In the genomic region with DNA sequence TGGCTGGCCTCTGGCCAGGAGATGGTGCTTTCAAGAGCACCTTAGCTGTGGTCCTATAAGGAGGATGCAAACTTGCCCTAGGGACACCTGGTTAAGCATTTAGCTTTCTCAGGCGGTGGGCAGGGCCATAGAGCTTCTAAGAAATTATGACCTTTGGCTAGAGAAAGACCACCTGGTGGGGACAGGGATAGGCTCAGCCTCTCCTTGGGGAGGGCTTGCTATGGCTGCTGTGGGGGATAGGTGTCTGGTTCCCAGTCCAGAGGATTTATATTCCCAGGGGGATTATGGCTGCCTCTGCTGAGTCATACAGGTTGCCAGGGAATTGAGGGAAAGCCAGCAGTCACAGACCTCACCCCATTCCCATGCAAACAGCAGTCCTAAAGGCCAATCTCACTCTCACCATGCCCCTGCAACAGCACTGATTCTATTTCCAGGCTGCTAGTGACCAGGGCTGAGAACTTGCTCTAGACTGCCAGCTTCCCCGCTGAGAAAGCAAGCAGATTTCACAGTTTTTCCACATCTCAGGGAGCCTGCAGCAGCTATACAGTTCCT, we compare ENCODE assay signal across 28 cellular contexts.
DNase-seq lines count a peak whose midpoint lies in the region; ATAC-seq and TF ChIP-seq lines count a peak whose summit lies in the region.
"Had no signal": no experiment of that assay in that cellular context is flagged by ENCODE, and none has a peak within 500 bp of the region (broad histone marks: within the 10 kb centered on the region; RNA-seq: fewer than 3 reads in every experiment).

No MANE protein-coding gene starts in this region.

- H3K4me3 ChIP-seq in endodermal cell (ENCODE audit: low read length): no peak overlapping the region
- H3K4me3 ChIP-seq in gastrocnemius medialis: no peak overlapping the region
- H3K4me3 ChIP-seq: gastroesophageal sphincter, GM23248, left ventricle myocardium inferior, ovary, smooth muscle cell had no signal

- no peak for TF ChIP-seq POLR2A in gastrocnemius medialis (IDR thresholded peaks at IDR 0.05)

- no peak for TF ChIP-seq CTCF in endodermal cell (conservative IDR thresholded peaks at IDR 0.05)
- TF ChIP-seq CTCF in gastrocnemius medialis (IDR thresholded peaks at IDR 0.05 in 4 of 5, conservative IDR thresholded peaks at IDR 0.05 in 1 of 5): no peak

- 67 to 90% methylated on average over 2 of the region's 2 CpGs for WGBS in endodermal cell (ENCODE audit: insufficient coverage in 1 of 2, insufficient read length in 1 of 2), 2 experiments

- no peak for ATAC-seq in activated naive CD8-positive, alpha-beta T cell treated with anti-CD3 and anti-CD28 coated beads, Interleukin-2, amount 50 U/mL, for 24 hours
- ATAC-seq in gastrocnemius medialis: no peak
- ATAC-seq: gastroesophageal sphincter, natural killer cell had no signal

- H3K27me3 Mint-ChIP-seq in endodermal cell (ENCODE audit: insufficient read depth): peaks cover 14% of the 10 kb centered on the region
- H3K27me3 Mint-ChIP-seq in activated naive CD8-positive, alpha-beta T cell treated with anti-CD3 and anti-CD28 coated beads, Interleukin-2, amount 50 U/mL, for 24 hours: no peaks in the 10 kb centered on the region
- H3K27me3 Mint-ChIP-seq: activated naive CD8-positive, alpha-beta T cell treated with anti-CD3 and anti-CD28 coated beads for 36 hours; CD4-positive, alpha-beta memory T cell; IgD-negative memory B cell had no signal

- H3K36me3 Mint-ChIP-seq in endodermal cell (ENCODE audit: low read depth): no peaks in the 10 kb centered on the region
- no peaks in the 10 kb centered on the region for H3K36me3 Mint-ChIP-seq in activated naive CD8-positive, alpha-beta T cell treated with anti-CD3 and anti-CD28 coated beads, Interleukin-2, amount 50 U/mL, for 24 hours (ENCODE audit: low read depth)
- H3K36me3 Mint-ChIP-seq: activated naive CD8-positive, alpha-beta T cell treated with anti-CD3 and anti-CD28 coated beads for 36 hours; CD4-positive, alpha-beta memory T cell; IgD-negative memory B cell; natural killer cell had no signal

- in situ Hi-C loops in gastrocnemius medialis (cut with MboI; ENCODE audit: low sequenced_read_pairs in 4 of 4): no loop called here

- H3K27me3 ChIP-seq in endodermal cell (ENCODE audit: control insufficient read depth, insufficient read depth, low read length, poor library complexity, severe bottlenecking) (no peaks in the 10 kb centered on the region), gastrocnemius medialis (no peaks in the 10 kb centered on the region)
- H3K27me3 ChIP-seq: ovary had no signal

- H3K4me3 Mint-ChIP-seq in endodermal cell: no peak overlapping the region
- no peak overlapping the region for H3K4me3 Mint-ChIP-seq in activated naive CD8-positive, alpha-beta T cell treated with anti-CD3 and anti-CD28 coated beads, Interleukin-2, amount 50 U/mL, for 24 hours
- H3K4me3 Mint-ChIP-seq: activated naive CD8-positive, alpha-beta T cell treated with anti-CD3 and anti-CD28 coated beads for 36 hours; CD4-positive, alpha-beta memory T cell; dendritic cell treated with granulocyte-macrophage colony-stimulating factor and Interleukin-4, amounts not matched to agents 40 ng/mL and 50 ng/mL, for 4 days; IgD-negative memory B cell; natural killer cell; T-helper 1 cell treated with Interleukin-12 subunit alpha and Interleukin-12 subunit beta and Interleukin-4 antibody, amounts not matched to agents 30 μg/mL and 1 μg/mL, for 36 hours had no signal

- H3K4me1 ChIP-seq in endodermal cell (ENCODE audit: control insufficient read depth, insufficient read depth, low read length) (peaks cover 4% of the 10 kb centered on the region), gastrocnemius medialis (no peaks in the 10 kb centered on the region)
- H3K4me1 ChIP-seq: gastroesophageal sphincter, left ventricle myocardium inferior had no signal

- peak overlapping the region; percentile 84 for H3K27ac Mint-ChIP-seq in endodermal cell
- no peak overlapping the region for H3K27ac Mint-ChIP-seq in activated naive CD8-positive, alpha-beta T cell treated with anti-CD3 and anti-CD28 coated beads, Interleukin-2, amount 50 U/mL, for 24 hours
- H3K27ac Mint-ChIP-seq: activated naive CD8-positive, alpha-beta T cell treated with anti-CD3 and anti-CD28 coated beads for 36 hours; CD4-positive, alpha-beta memory T cell; dendritic cell treated with granulocyte-macrophage colony-stimulating factor and Interleukin-4, amounts not matched to agents 40 ng/mL and 50 ng/mL, for 4 days; IgD-negative memory B cell; natural killer cell; T-helper 1 cell treated with Interleukin-12 subunit alpha and Interleukin-12 subunit beta and Interleukin-4 antibody, amounts not matched to agents 30 μg/mL and 1 μg/mL, for 36 hours had no signal

- no peaks in the 10 kb centered on the region for H3K36me3 ChIP-seq in endodermal cell (ENCODE audit: control insufficient read depth, insufficient read depth, low read length)
- H3K36me3 ChIP-seq in gastrocnemius medialis: no peaks in the 10 kb centered on the region
- H3K36me3 ChIP-seq: gastroesophageal sphincter, left ventricle myocardium inferior, ovary had no signal

- intact Hi-C loops in gastrocnemius medialis (cut with DNase I; ENCODE audit: low total_unique reads): no loop called here

- H3K9me3 Mint-ChIP-seq in endodermal cell: no peaks in the 10 kb centered on the region
- H3K9me3 Mint-ChIP-seq in activated naive CD8-positive, alpha-beta T cell treated with anti-CD3 and anti-CD28 coated beads, Interleukin-2, amount 50 U/mL, for 24 hours: peaks cover 9% of the 10 kb centered on the region
- H3K9me3 Mint-ChIP-seq: activated naive CD8-positive, alpha-beta T cell treated with anti-CD3 and anti-CD28 coated beads for 36 hours; T-helper 1 cell treated with Interleukin-12 subunit alpha and Interleukin-12 subunit beta and Interleukin-4 antibody, amounts not matched to agents 30 μg/mL and 1 μg/mL, for 36 hours had no signal

- H3K9me3 ChIP-seq in endodermal cell (ENCODE audit: control insufficient read depth, low read length) (no peaks in the 10 kb centered on the region), gastrocnemius medialis (no peaks in the 10 kb centered on the region)
- H3K9me3 ChIP-seq: gastroesophageal sphincter, ovary had no signal

- peaks cover 11% of the 10 kb centered on the region for H3K4me1 Mint-ChIP-seq in endodermal cell
- no peaks in the 10 kb centered on the region for H3K4me1 Mint-ChIP-seq in activated naive CD8-positive, alpha-beta T cell treated with anti-CD3 and anti-CD28 coated beads, Interleukin-2, amount 50 U/mL, for 24 hours
- H3K4me1 Mint-ChIP-seq: activated naive CD8-positive, alpha-beta T cell treated with anti-CD3 and anti-CD28 coated beads for 36 hours; CD4-positive, alpha-beta memory T cell; IgD-negative memory B cell; natural killer cell had no signal

- no peak overlapping the region for H3K9ac ChIP-seq in endodermal cell (ENCODE audit: extremely low read depth, low read length, poor library complexity, severe bottlenecking)
- H3K9ac ChIP-seq: GM23248 had no signal

- DNase-seq in NCI-H345 (lab: John Stamatoyannopoulos, UW): peak; percentile 8
- no peak for DNase-seq in NCI-H345 treated with DMSO at 0.1 percent for 48 hours (lab: John Stamatoyannopoulos, UW; ENCODE audit: unreplicated experiment)
- DNase-seq in NCI-H69 (lab: John Stamatoyannopoulos, UW): peak; percentile 92
- peak; percentile 86 for DNase-seq in endodermal cell
- DNase-seq in renal cortical epithelial cell (ENCODE audit: low read depth): peak; percentile 27
- no peak for DNase-seq in activated naive CD8-positive, alpha-beta T cell treated with anti-CD3 and anti-CD28 coated beads, Interleukin-2, amount 50 U/mL, for 24 hours
- DNase-seq in stimulated activated CD4-positive, alpha-beta T cell treated with anti-CD3 and anti-CD28 coated beads, Interleukin-2, amount 100 ng/mL, for 48 hours: no peak
- DNase-seq in gastrocnemius medialis: no peak
- DNase-seq: activated effector memory CD4-positive, alpha-beta T cell treated with anti-CD3 and anti-CD28 coated beads, Interleukin-2, amount 50 U/mL, for 16 hours; activated naive CD8-positive, alpha-beta T cell treated with anti-CD3 and anti-CD28 coated beads for 36 hours; caudate nucleus; CD4-positive, alpha-beta memory T cell; GDM1; GM23248; hippocampal formation; left ventricle myocardium inferior; MM.1S; natural killer cell; NCI-H2171 treated with DMSO at 0.1 percent for 48 hours; ovary; retina; stimulated activated CD4-positive, alpha-beta T cell treated with anti-CD3 and anti-CD28 coated beads, Interleukin-1b, Interleukin-23, amount 100 ng/mL, for 48 hours; trophoblast cell had no signal

- H3K27ac ChIP-seq in endodermal cell (ENCODE audit: low read depth, low read length): no peak overlapping the region
- H3K27ac ChIP-seq in gastrocnemius medialis: no peak overlapping the region
- H3K27ac ChIP-seq: gastroesophageal sphincter, GM23248, left ventricle myocardium inferior, ovary had no signal

Comparison
In these comparisons a context has a peak if more than half of its experiments do, and no peak if none do; other contexts are left out.
1. DNase-seq: peak in NCI-H345 (single experiment), NCI-H69 (single experiment), endodermal cell (single experiment) and renal cortical epithelial cell (single experiment); none in NCI-H345 treated with DMSO at 0.1 percent for 48 hours (single experiment), activated naive CD8-positive, alpha-beta T cell treated with anti-CD3 and anti-CD28 coated beads, Interleukin-2, amount 50 U/mL, for 24 hours (single experiment), stimulated activated CD4-positive, alpha-beta T cell treated with anti-CD3 and anti-CD28 coated beads, Interleukin-2, amount 100 ng/mL, for 48 hours (0 of 2) and gastrocnemius medialis (0 of 2).